Comparison of ENCODE assay signal across 1 cellular context in the genomic region with DNA sequence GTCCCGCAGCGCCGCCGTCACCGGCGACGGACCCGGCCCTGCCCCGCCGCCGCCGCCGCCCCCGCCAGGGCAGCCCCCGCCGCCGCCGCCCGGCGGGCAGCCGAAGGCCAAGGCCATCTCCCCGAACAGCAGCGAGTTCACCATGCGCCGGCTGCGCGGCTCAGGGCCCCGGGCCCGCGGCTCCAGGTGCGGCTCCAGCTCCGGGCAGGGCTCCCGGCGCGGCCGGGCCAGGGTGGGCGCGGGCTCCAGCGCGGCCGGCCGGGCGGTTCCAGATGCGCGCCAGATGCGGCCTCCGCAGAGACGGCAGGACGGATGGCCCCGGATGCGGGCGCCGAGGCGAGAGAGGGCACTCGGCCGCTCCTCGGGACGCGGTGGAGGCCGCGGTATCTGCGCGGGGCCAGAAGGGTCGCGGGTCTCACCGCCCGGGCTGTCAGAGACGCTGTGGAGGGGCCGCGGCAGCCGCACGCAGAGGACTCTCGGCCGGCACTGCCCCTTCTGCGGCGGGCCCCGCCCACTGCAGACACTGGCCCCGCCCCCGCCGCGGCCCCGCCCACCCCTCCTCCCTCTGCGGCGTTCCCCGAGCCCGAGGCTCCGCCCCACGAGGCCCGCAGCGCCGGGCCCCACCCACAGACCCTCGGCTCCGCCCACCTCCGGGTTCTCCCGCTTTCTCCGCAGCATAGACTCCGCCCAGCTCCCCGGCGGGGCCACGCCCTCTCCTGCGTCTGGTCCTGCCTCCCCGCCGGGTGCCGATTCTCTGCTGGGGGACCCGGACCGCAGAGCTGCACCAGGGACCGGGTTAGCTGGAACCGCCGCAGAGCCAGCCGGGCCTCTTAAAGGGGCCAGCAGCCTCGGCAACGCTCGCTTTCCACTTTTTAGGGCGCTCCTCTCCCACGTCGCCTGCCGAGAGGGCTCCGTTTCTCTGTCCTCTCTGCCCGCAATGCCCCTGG.
TF ChIP-seq lines count a peak whose summit lies in the region.

A gene (minus strand): TSS at position 488 of the 947 bp plus-strand sequence. CDS start 344 bp downstream, at position 144.

TF ChIP-seq in HEK293, 187 proteins besides CTCF, POLR2A, EP300 and RAD21 (continued from another document):
- TF ChIP-seq ZNF184 (tag by site-specific recombination; IDR thresholded peaks at IDR 0.05) (0 out of 2 replicates have a peak, but pooled peaks have one; percentile 13), ZBTB7A (tag by site-specific recombination; IDR thresholded peaks at IDR 0.05; ENCODE audit: low read depth) (no peak), ZNF202 (tag by site-specific recombination; IDR thresholded peaks at IDR 0.05; ENCODE audit: borderline replicate concordance) (no peak), ZFP69B (tag by site-specific recombination; IDR thresholded peaks at IDR 0.05) (peak; percentile 90), ZNF48 (tag by site-specific recombination; IDR thresholded peaks at IDR 0.05) (no peak), ZNF2 (tag by site-specific recombination; IDR thresholded peaks at IDR 0.05) (peak; percentile 55; the same call in 1 of the 2 replicates), ZBTB8A (tag by site-specific recombination; IDR thresholded peaks at IDR 0.05) (peak; percentile 81)
- TF ChIP-seq, protein P1, sequence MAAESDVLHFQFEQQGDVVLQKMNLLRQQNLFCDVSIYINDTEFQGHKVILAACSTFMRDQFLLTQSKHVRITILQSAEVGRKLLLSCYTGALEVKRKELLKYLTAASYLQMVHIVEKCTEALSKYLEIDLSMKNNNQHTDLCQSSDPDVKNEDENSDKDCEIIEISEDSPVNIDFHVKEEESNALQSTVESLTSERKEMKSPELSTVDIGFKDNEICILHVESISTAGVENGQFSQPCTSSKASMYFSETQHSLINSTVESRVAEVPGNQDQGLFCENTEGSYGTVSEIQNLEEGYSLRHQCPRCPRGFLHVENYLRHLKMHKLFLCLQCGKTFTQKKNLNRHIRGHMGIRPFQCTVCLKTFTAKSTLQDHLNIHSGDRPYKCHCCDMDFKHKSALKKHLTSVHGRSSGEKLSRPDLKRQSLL (tag by site-specific recombination; IDR thresholded peaks at IDR 0.05): peak; percentile 93; the same call in 1 of the 2 replicates
- TF ChIP-seq, protein P2, sequence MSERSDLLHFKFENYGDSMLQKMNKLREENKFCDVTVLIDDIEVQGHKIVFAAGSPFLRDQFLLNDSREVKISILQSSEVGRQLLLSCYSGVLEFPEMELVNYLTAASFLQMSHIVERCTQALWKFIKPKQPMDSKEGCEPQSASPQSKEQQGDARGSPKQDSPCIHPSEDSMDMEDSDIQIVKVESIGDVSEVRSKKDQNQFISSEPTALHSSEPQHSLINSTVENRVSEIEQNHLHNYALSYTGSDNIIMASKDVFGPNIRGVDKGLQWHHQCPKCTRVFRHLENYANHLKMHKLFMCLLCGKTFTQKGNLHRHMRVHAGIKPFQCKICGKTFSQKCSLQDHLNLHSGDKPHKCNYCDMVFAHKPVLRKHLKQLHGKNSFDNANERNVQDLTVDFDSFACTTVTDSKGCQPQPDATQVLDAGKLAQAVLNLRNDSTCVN (tag by site-specific recombination; optimal IDR thresholded peaks at IDR 0.05): peak; percentile 41
- TF ChIP-seq, protein P3, sequence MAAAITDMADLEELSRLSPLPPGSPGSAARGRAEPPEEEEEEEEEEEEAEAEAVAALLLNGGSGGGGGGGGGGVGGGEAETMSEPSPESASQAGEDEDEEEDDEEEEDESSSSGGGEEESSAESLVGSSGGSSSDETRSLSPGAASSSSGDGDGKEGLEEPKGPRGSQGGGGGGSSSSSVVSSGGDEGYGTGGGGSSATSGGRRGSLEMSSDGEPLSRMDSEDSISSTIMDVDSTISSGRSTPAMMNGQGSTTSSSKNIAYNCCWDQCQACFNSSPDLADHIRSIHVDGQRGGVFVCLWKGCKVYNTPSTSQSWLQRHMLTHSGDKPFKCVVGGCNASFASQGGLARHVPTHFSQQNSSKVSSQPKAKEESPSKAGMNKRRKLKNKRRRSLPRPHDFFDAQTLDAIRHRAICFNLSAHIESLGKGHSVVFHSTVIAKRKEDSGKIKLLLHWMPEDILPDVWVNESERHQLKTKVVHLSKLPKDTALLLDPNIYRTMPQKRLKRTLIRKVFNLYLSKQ (tag by site-specific recombination; IDR thresholded peaks at IDR 0.05; ENCODE audit: borderline replicate concordance): no peak
TF ChIP-seq in HEK293: peak in this region for 30.
